Comparison of ENCODE assay signal across 14 cellular contexts in the genomic region with DNA sequence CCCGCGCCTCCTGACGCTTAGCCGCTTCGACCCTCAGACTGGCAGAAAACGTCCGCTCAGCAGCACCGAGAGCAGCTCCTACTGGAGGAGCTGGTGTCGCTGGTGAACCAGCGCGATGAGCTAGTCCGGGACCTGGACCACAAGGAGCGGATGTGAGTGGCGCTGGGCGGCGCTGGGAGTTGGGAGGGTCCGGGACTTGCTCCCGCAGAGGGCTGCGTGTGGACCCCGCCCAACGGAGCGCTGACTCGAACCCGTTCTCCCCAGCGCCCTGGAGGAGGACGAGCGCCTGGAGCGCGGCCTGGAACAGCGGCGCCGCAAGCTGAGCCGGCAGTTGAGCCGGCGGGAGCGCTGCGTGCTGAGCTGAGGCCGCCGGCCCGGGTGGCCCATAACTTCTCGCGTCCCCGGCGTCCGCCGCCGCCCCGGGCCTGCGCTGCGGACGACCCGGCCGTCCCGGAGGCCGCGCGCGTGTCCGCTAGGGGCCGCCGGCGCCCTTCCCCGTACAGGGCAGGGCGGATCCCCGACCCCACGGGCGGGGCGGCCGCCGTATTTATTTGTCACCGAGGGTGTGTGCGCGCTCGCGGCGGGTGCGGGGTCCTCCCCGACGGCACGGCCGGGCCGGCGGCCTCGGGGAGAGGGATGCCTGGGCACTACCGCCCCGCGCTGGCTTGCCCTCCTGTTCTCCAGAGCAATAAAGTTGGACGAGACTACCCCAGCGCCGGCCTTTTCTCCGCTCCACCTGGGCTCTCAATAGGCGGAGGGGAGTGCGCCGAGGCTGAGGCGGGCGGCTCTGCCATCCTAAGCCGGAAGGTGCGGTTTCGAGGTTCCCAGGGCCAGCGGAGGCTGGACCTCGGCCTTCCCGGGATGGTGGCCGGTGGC. TPM values are rescaled to one million over a fixed set of nuclear protein-coding genes. Genes with fewer than 3 reads are reported as not detected.
DNase-seq lines count a peak whose midpoint lies in the region; ATAC-seq and TF ChIP-seq lines count a peak whose summit lies in the region.
"Had no signal": no experiment of that assay in that cellular context is flagged by ENCODE, and none has a peak within 500 bp of the region (broad histone marks: within the 10 kb centered on the region; RNA-seq: fewer than 3 reads in every experiment).

No MANE protein-coding gene starts in this region.

- H3K36me3 ChIP-seq in colonic mucosa = no peaks in the 10 kb centered on the region
- no peaks in the 10 kb centered on the region for H3K36me3 ChIP-seq in iPS-20b (ENCODE audit: insufficient read depth, low read depth, low read length)

- peaks cover 5% of the 10 kb centered on the region for H3K4me1 ChIP-seq in colonic mucosa
- H3K4me1 ChIP-seq in iPS-20b (ENCODE audit: insufficient read depth, low read length) = no peaks in the 10 kb centered on the region
- H3K4me1 ChIP-seq: parathyroid adenoma had no signal

- H3K27ac Mint-ChIP-seq in effector memory CD8-positive, alpha-beta T cell = no peak overlapping the region
- H3K27ac Mint-ChIP-seq: activated naive CD8-positive, alpha-beta T cell treated with anti-CD3 and anti-CD28 coated beads, Interleukin-2, amount 10 ng/mL, durations not matched to agents 7 days and 5 days had no signal

- H3K9me3 ChIP-seq in colonic mucosa (no peaks in the 10 kb centered on the region), iPS-20b (ENCODE audit: insufficient read depth, low read depth, low read length) (no peaks in the 10 kb centered on the region)

- intact Hi-C loops in colonic mucosa (cut with DNase I) = loop anchor here (5.0 kb wide), 1 partner anchor 50 kb away; no protein-coding TSS in a partner anchor
- intact Hi-C loops in posterior vena cava (cut with DNase I) = no loop called here

- H3K4me1 Mint-ChIP-seq in effector memory CD8-positive, alpha-beta T cell (ENCODE audit: low read depth in 2 of 2) = peaks cover 26 to 29% of the 10 kb centered on the region in 2 donors

- peaks cover 29% of the 10 kb centered on the region for H3K36me3 Mint-ChIP-seq in effector memory CD8-positive, alpha-beta T cell (ENCODE audit: insufficient read depth)

- H3K27me3 ChIP-seq in colonic mucosa = no peaks in the 10 kb centered on the region
- H3K27me3 ChIP-seq in iPS-20b (ENCODE audit: insufficient read depth, low read length) = peaks cover 47% of the 10 kb centered on the region

- TF ChIP-seq CTCF in colonic mucosa (IDR thresholded peaks at IDR 0.05) = no peak

- H3K27me3 Mint-ChIP-seq in effector memory CD8-positive, alpha-beta T cell = no peaks in the 10 kb centered on the region
- H3K27me3 Mint-ChIP-seq: activated naive CD8-positive, alpha-beta T cell treated with anti-CD3 and anti-CD28 coated beads, Interleukin-2, amount 10 ng/mL, durations not matched to agents 7 days and 5 days had no signal

- peak; percentile 82 for DNase-seq in DMS53 (lab: John Stamatoyannopoulos, UW)
- DNase-seq in colonic mucosa = peak; percentile 75
- DNase-seq in posterior vena cava (ENCODE audit: low spot score) = peak; percentile 93
- DNase-seq in NCI-H2227 treated with DMSO at 0.1 percent for 48 hours (lab: John Stamatoyannopoulos, UW) = no peak
- DNase-seq in SK-N-DZ (ENCODE audit: low spot score) = no peak
- DNase-seq in NCI-H774 (lab: John Stamatoyannopoulos, UW) = no peak
- DNase-seq in effector memory CD8-positive, alpha-beta T cell = no peak
- DNase-seq: activated naive CD8-positive, alpha-beta T cell treated with anti-CD3 and anti-CD28 coated beads, Interleukin-2, amount 10 ng/mL, durations not matched to agents 7 days and 5 days; AML-193; NCI-H1092; stimulated activated CD8-positive, alpha-beta memory T cell treated with anti-CD3 and anti-CD28 coated beads, Interleukin-4, amount 100 ng/mL, for 48 hours had no signal

- H3K27ac ChIP-seq in colonic mucosa (peak overlapping the region; percentile 54), iPS-20b (ENCODE audit: low read length) (no peak overlapping the region)
- H3K27ac ChIP-seq: parathyroid adenoma had no signal

- no peak overlapping the region for H3K4me3 Mint-ChIP-seq in effector memory CD8-positive, alpha-beta T cell
- H3K4me3 Mint-ChIP-seq: activated naive CD8-positive, alpha-beta T cell treated with anti-CD3 and anti-CD28 coated beads, Interleukin-2, amount 10 ng/mL, durations not matched to agents 7 days and 5 days had no signal

- no peak for ATAC-seq in effector memory CD8-positive, alpha-beta T cell (replicated peaks)
- ATAC-seq: activated CD4-positive, CD25-positive, alpha-beta regulatory T cell treated with anti-CD3 and anti-CD28 coated beads, Interleukin-2, amount 50 U/mL, for 24 hours had no signal

- H3K4me3 ChIP-seq in colonic mucosa (peak overlapping the region; percentile 17), iPS-20b (ENCODE audit: low read length) (peak overlapping the region; percentile 66)

- peak overlapping the region; percentile 9 to 16 for H3K9ac ChIP-seq in colonic mucosa (ENCODE audit: low read depth in 2 of 2, low read length in 2 of 2)
- peak overlapping the region; percentile 37; the same call in 1 of the 2 replicates for H3K9ac ChIP-seq in iPS-20b (ENCODE audit: low read depth, low read length)
- H3K9ac ChIP-seq: parathyroid adenoma had no signal

- no peaks in the 10 kb centered on the region for H3K9me3 Mint-ChIP-seq in effector memory CD8-positive, alpha-beta T cell
- H3K9me3 Mint-ChIP-seq: activated naive CD8-positive, alpha-beta T cell treated with anti-CD3 and anti-CD28 coated beads, Interleukin-2, amount 10 ng/mL, durations not matched to agents 7 days and 5 days had no signal

RNA-seq across cellular contexts. Expression of a gene that starts 3.4 kb away (rescaled TPM):
- total RNA-seq in colonic mucosa (under 1 TPM; 0.40 to 0.69 TPM), posterior vena cava (under 1 TPM; 0.65 to 0.71 TPM)
- 0.19 and 0.38 TPM in 2 replicates for polyA plus RNA-seq in SK-N-DZ (2014; cell fraction: cytosol; rRNA removed)
- 1.6 and 2.0 TPM in 2 replicates for polyA plus RNA-seq in SK-N-DZ (2014; cell fraction: nucleus; rRNA removed)

RNA-seq across cellular contexts. Expression of a gene that starts 16.3 kb away (rescaled TPM):
- total RNA-seq in colonic mucosa = 10 to 100 TPM; 58.5 to 78.5 TPM
- 100 to 1,000 TPM; 190 to 223 TPM for total RNA-seq in posterior vena cava
- polyA plus RNA-seq in SK-N-DZ (2014; cell fraction: cytosol; rRNA removed) = 4.4 and 10.3 TPM in 2 replicates
- polyA plus RNA-seq in SK-N-DZ (2014; cell fraction: nucleus; rRNA removed) = 6.3 and 10.7 TPM in 2 replicates

RNA-seq across cellular contexts. Expression of a gene that starts 19.8 kb away (rescaled TPM):
- total RNA-seq in colonic mucosa (10 to 100 TPM; 27.4 to 32.2 TPM), posterior vena cava (10 to 100 TPM; 43.3 to 53.0 TPM)
- polyA plus RNA-seq in SK-N-DZ (2014; cell fraction: cytosol; rRNA removed) = 59.4 and 85.8 TPM in 2 replicates
- 44.3 and 61.6 TPM in 2 replicates for polyA plus RNA-seq in SK-N-DZ (2014; cell fraction: nucleus; rRNA removed)

RNA-seq across cellular contexts. Expression of a gene that starts 21.8 kb away (rescaled TPM):
- 100 to 1,000 TPM in 1 of 2 donors, 10 to 100 TPM in 1; 92.7 to 102 TPM for total RNA-seq in colonic mucosa
- total RNA-seq in posterior vena cava = 10 to 100 TPM; 39.1 to 46.3 TPM
- polyA plus RNA-seq in SK-N-DZ (2014; cell fraction: cytosol; rRNA removed) = 14.1 and 19.2 TPM in 2 replicates
- polyA plus RNA-seq in SK-N-DZ (2014; cell fraction: nucleus; rRNA removed) = 13.2 and 13.3 TPM in 2 replicates

RNA-seq across cellular contexts. Expression of a gene that starts 21.9 kb away (rescaled TPM):
- total RNA-seq in colonic mucosa (10 to 100 TPM; 16.6 to 30.8 TPM), posterior vena cava (10 to 100 TPM; 29.2 to 29.5 TPM)
- polyA plus RNA-seq in SK-N-DZ (2014; cell fraction: cytosol; rRNA removed) = 68.9 and 74.6 TPM in 2 replicates
- 51.2 and 87.1 TPM in 2 replicates for polyA plus RNA-seq in SK-N-DZ (2014; cell fraction: nucleus; rRNA removed)

Comparison
In these comparisons a context has a peak if more than half of its experiments do, and no peak if none do; other contexts are left out.
1. DNase-seq: peak in DMS53 (single experiment), colonic mucosa (single experiment) and posterior vena cava (single experiment); none in NCI-H2227 treated with DMSO at 0.1 percent for 48 hours (single experiment), SK-N-DZ (single experiment), NCI-H774 (single experiment) and effector memory CD8-positive, alpha-beta T cell (0 of 3).